ENCODE assay signal across 9 cellular contexts in genomic region chr20:56373942-56374341, GRCh38. TPM values are rescaled to one million over a fixed set of nuclear protein-coding genes. Genes with fewer than 3 reads are reported as not detected.
DNase-seq lines count a peak whose midpoint lies in the region; ATAC-seq, FAIRE-seq and TF ChIP-seq lines count a peak whose summit lies in the region.
"Had no signal": no experiment of that assay in that cellular context is flagged by ENCODE, and none has a peak within 500 bp of the region (broad histone marks: within the 10 kb centered on the region; RNA-seq: fewer than 3 reads in every experiment).

No MANE protein-coding gene starts in this region.

- no TSS peak for BruUV-seq in K562 (replicated peaks; lab: Mats Ljungman, UMichigan)

- peak overlapping the region; percentile 61 for H3K27ac ChIP-seq in HL-60 (replicated peaks)
- no peak overlapping the region; the same call in 2 of the 3 replicates for H3K27ac ChIP-seq in K562 (ENCODE audit: extremely low read depth, low read depth, low read length)
- H3K27ac ChIP-seq: 22Rv1 had no signal

- no peaks in the 10 kb centered on the region for H3K9me1 ChIP-seq in K562 (ENCODE audit: control insufficient read depth, insufficient read depth, low read length)

- in situ Hi-C loops in K562 (cut with MboI) (loop anchor here (25.0 kb wide), 1 partner anchor 1287 kb away; no protein-coding TSS in a partner anchor), G401 (cut with HindIII; ENCODE audit: low sequenced_read_pairs) (no loop called here)

- no peak overlapping the region for H2AFZ ChIP-seq in K562 (ENCODE audit: low read depth, low read length)

- TF ChIP-seq CTCF in HL-60 (IDR thresholded peaks at IDR 0.05; ENCODE audit: insufficient read depth, low read length) (no peak), K562 (IDR thresholded peaks at IDR 0.05 in 2 of 3, conservative IDR thresholded peaks at IDR 0.05 in 1 of 3; ENCODE audit: insufficient read depth in 2 of 3, low read depth in 1 of 3, low read length in 3 of 3) (no peak)

- ATAC-seq in K562 (peak; percentile 19; the same call in 1 of the 3 replicates), HG03521 (IDR thresholded peaks at IDR 0.05; ENCODE audit: unreplicated experiment) (no peak)

- TF ChIP-seq RAD21 in K562 (CRISPR knock-in tag; conservative IDR thresholded peaks at IDR 0.05 in 1 of 2, IDR thresholded peaks at IDR 0.05 in 1 of 2) = no peak

- peaks cover 96% of the 10 kb centered on the region for H3K36me3 ChIP-seq in K562 (ENCODE audit: control insufficient read depth, insufficient read depth, low read length)

- H4K20me1 ChIP-seq in K562 (replicated peaks; ENCODE audit: control insufficient read depth, insufficient read depth, low read length) = no peaks in the 10 kb centered on the region; the same call in 1 of the 2 replicates

- POLR2A ChIA-PET in K562 (lab: Yijun Ruan, JAX) = interaction anchor here (1.2 to 1.8 kb wide), 4 partner anchors 9 to 96 kb away, joined by 3 to 4 read pairs (median 4); no protein-coding TSS in a partner anchor

- intact Hi-C loops in K562 (cut with micrococcal nuclease) = no loop called here

- 73% methylated on average over 1 of the region's 1 CpG for WGBS in K562 (ENCODE audit: insufficient coverage, low coverage, missing lambda C conversion rate)

- FAIRE-seq in K562 (lab: Jason Lieb, UNC) = peak; percentile 56

- H3K9ac ChIP-seq in K562 (ENCODE audit: insufficient read depth in 1 of 2, low read depth in 2 of 2, low read length in 2 of 2) = no peak overlapping the region

- peaks cover 0 to 3% of the 10 kb centered on the region in 2 experiments; a peak in 1 of 5 replicates for H3K4me1 ChIP-seq in K562 (replicated peaks in 1 of 2; ENCODE audit: control insufficient read depth in 2 of 2, insufficient read depth in 2 of 2, low read length in 2 of 2)

- H3K4me3 ChIP-seq in HL-60 (replicated peaks; ENCODE audit: insufficient read depth, low read length) (no peak overlapping the region), K562 (no peak overlapping the region)

- H3K27me3 ChIP-seq in HL-60 (ENCODE audit: insufficient read depth, poor library complexity, severe bottlenecking) (no peaks in the 10 kb centered on the region), K562 (ENCODE audit: control insufficient read depth in 2 of 2, insufficient read depth in 2 of 2, low read length in 2 of 2) (no peaks in the 10 kb centered on the region)

- peaks cover 66% of the 10 kb centered on the region for H3K79me2 ChIP-seq in K562 (ENCODE audit: control insufficient read depth, insufficient read depth, low read length)

- no peak for TF ChIP-seq EP300 in K562 (IDR thresholded peaks at IDR 0.05; ENCODE audit: low read length)

- CTCF ChIA-PET in K562 (lab: Yijun Ruan, JAX; ENCODE audit: low intra/inter-chr PET ratio) = no interaction called here

- DNase-seq in DMS53 (lab: John Stamatoyannopoulos, UW) (peak; percentile 58), DMS53 treated with DMSO at 0.1 percent for 48 hours (lab: John Stamatoyannopoulos, UW; ENCODE audit: unreplicated experiment) (no peak), HL-60 (ENCODE audit: low read depth in 1 of 2, low spot score in 1 of 2) (peak; percentile 93 to 100), K562 (ENCODE audit: extremely low read depth in 1 of 4, low spot score in 3 of 4) (peak in 1 of 4 experiments; percentile 18), non-pigmented ciliary epithelial cell (ENCODE audit: low read depth) (peak; percentile 89), G401 (ENCODE audit: low spot score) (no peak), anterior cingulate cortex (lab: John Stamatoyannopoulos, UW) (no peak)

- no peak overlapping the region for H3K4me2 ChIP-seq in K562 (ENCODE audit: insufficient read depth, low read length)

- no peak for TF ChIP-seq POLR2A in K562 (conservative IDR thresholded peaks at IDR 0.05)

- H3K9me3 ChIP-seq in K562 (replicated peaks; ENCODE audit: control insufficient read depth, insufficient read depth, low read depth, low read length) = no peaks in the 10 kb centered on the region

RNA-seq across cellular contexts. Expression of gene FAM210B, which starts 15.2 kb away (rescaled TPM):
- 34.2 and 45.4 TPM in 2 replicates for total RNA-seq in K562 (2011; cell fraction: chromatin; rRNA removed; ENCODE audit: low replicate concordance)
- total RNA-seq in K562 (2011; cell fraction: nucleolus; rRNA removed) = 42.5 and 44.3 TPM in 2 replicates
- total RNA-seq in K562 (2011; cell fraction: nucleoplasm; rRNA removed) = 54.1 and 75.7 TPM in 2 replicates
- total RNA-seq in K562 (2014; rRNA removed) (42.1 and 45.8 TPM in 2 replicates), K562 (2014; rRNA removed; fragmentation: Illumina TruSeq; extraction: Trizol) (58.1 and 61.2 TPM in 2 replicates), K562 (2015; rRNA removed; fragmentation: Illumina TruSeq; extraction: Trizol) (37.5 and 39.0 TPM in 2 replicates), K562 (2021) (47.6 and 53.9 TPM in 2 replicates)
- polyA plus RNA-seq in K562 (2011; rRNA removed) (69.9 and 87.3 TPM in 2 replicates), K562 (2014; fragmentation: Illumina TruSeq; extraction: Trizol) (69.3 and 83.3 TPM in 2 replicates), K562 (2014; fragmentation: Nextera tagmentation; extraction: Ambion mirVana) (10 to 100 TPM; 12.1 to 21.4 TPM), K562 (2014; rRNA removed) (56.0 and 60.7 TPM in 2 replicates)
- 37.8 and 50.3 TPM in 2 replicates for polyA plus RNA-seq in K562 (2011; cell fraction: cytosol; rRNA removed)
- 22.8 and 26.7 TPM in 2 replicates for polyA plus RNA-seq in K562 (2011; cell fraction: nucleus; rRNA removed)
- polyA plus RNA-seq in K562 (2012) = 44.3 and 72.0 TPM in 2 replicates
- 46.0 and 53.8 TPM in 2 replicates for polyA minus RNA-seq in K562 (2011; rRNA and poly(A)+ RNA removed)
- polyA minus RNA-seq in K562 (2011; cell fraction: cytosol; rRNA and poly(A)+ RNA removed) = 20.9 and 25.4 TPM in 2 replicates
- 19.5 and 23.7 TPM in 2 replicates for polyA minus RNA-seq in K562 (2011; cell fraction: nucleus; rRNA and poly(A)+ RNA removed)
- total RNA-seq in G401 (2014; rRNA removed; shearing (Covaris generic)) = 18.3 and 20.4 TPM in 2 replicates

RNA-seq across cellular contexts. Expression of gene AURKA, which starts 18.1 kb away (rescaled TPM):
- 35.2 and 46.4 TPM in 2 replicates for total RNA-seq in K562 (2011; cell fraction: chromatin; rRNA removed; ENCODE audit: low replicate concordance)
- 29.4 and 33.6 TPM in 2 replicates for total RNA-seq in K562 (2011; cell fraction: nucleolus; rRNA removed)
- 34.9 and 36.8 TPM in 2 replicates for total RNA-seq in K562 (2011; cell fraction: nucleoplasm; rRNA removed)
- total RNA-seq in K562 (2014; rRNA removed) = 72.7 and 78.4 TPM in 2 replicates
- total RNA-seq in K562 (2014; rRNA removed; fragmentation: Illumina TruSeq; extraction: Trizol) = 113 and 126 TPM in 2 replicates
- total RNA-seq in K562 (2015; rRNA removed; fragmentation: Illumina TruSeq; extraction: Trizol) = 102 and 105 TPM in 2 replicates
- total RNA-seq in K562 (2021) = 97.4 and 101 TPM in 2 replicates
- 112 and 148 TPM in 2 replicates for polyA plus RNA-seq in K562 (2011; rRNA removed)
- 82.8 and 98.1 TPM in 2 replicates for polyA plus RNA-seq in K562 (2011; cell fraction: cytosol; rRNA removed)
- 52.9 and 65.0 TPM in 2 replicates for polyA plus RNA-seq in K562 (2011; cell fraction: nucleus; rRNA removed)
- polyA plus RNA-seq in K562 (2012) = 70.5 and 75.3 TPM in 2 replicates
- 128 and 162 TPM in 2 replicates for polyA plus RNA-seq in K562 (2014; fragmentation: Illumina TruSeq; extraction: Trizol)
- polyA plus RNA-seq in K562 (2014; fragmentation: Nextera tagmentation; extraction: Ambion mirVana) = 100 to 1,000 TPM; 130 to 153 TPM
- 105 and 106 TPM in 2 replicates for polyA plus RNA-seq in K562 (2014; rRNA removed)
- polyA minus RNA-seq in K562 (2011; rRNA and poly(A)+ RNA removed) = 99.4 and 104 TPM in 2 replicates
- 43.0 and 57.1 TPM in 2 replicates for polyA minus RNA-seq in K562 (2011; cell fraction: cytosol; rRNA and poly(A)+ RNA removed)
- polyA minus RNA-seq in K562 (2011; cell fraction: nucleus; rRNA and poly(A)+ RNA removed) = 16.3 and 31.1 TPM in 2 replicates
- 65.2 and 100 TPM in 2 replicates for total RNA-seq in G401 (2014; rRNA removed; shearing (Covaris generic))

RNA-seq across cellular contexts. Expression of gene CSTF1, which starts 18.5 kb away (rescaled TPM):
- 81.3 and 104 TPM in 2 replicates for total RNA-seq in K562 (2011; cell fraction: chromatin; rRNA removed; ENCODE audit: low replicate concordance)
- 51.9 and 54.7 TPM in 2 replicates for total RNA-seq in K562 (2011; cell fraction: nucleolus; rRNA removed)
- 67.5 and 68.8 TPM in 2 replicates for total RNA-seq in K562 (2011; cell fraction: nucleoplasm; rRNA removed)
- total RNA-seq in K562 (2014; rRNA removed) (30.8 and 36.3 TPM in 2 replicates), K562 (2014; rRNA removed; fragmentation: Illumina TruSeq; extraction: Trizol) (53.4 and 55.2 TPM in 2 replicates), K562 (2015; rRNA removed; fragmentation: Illumina TruSeq; extraction: Trizol) (43.7 and 45.6 TPM in 2 replicates), K562 (2021) (44.4 and 48.9 TPM in 2 replicates)
- polyA plus RNA-seq in K562 (2011; rRNA removed) (76.6 and 92.5 TPM in 2 replicates), K562 (2014; fragmentation: Illumina TruSeq; extraction: Trizol) (48.1 and 56.6 TPM in 2 replicates), K562 (2014; fragmentation: Nextera tagmentation; extraction: Ambion mirVana) (100 to 1,000 TPM in 1 of 2 experiments, 10 to 100 TPM in 1; 74.1 to 110 TPM), K562 (2014; rRNA removed) (33.5 and 40.7 TPM in 2 replicates)
- 77.7 and 92.2 TPM in 2 replicates for polyA plus RNA-seq in K562 (2011; cell fraction: cytosol; rRNA removed)
- polyA plus RNA-seq in K562 (2011; cell fraction: nucleus; rRNA removed) = 81.7 and 87.2 TPM in 2 replicates
- 31.3 and 43.1 TPM in 2 replicates for polyA plus RNA-seq in K562 (2012)
- 157 and 159 TPM in 2 replicates for polyA minus RNA-seq in K562 (2011; rRNA and poly(A)+ RNA removed)
- 48.8 and 68.1 TPM in 2 replicates for polyA minus RNA-seq in K562 (2011; cell fraction: cytosol; rRNA and poly(A)+ RNA removed)
- 30.7 and 57.5 TPM in 2 replicates for polyA minus RNA-seq in K562 (2011; cell fraction: nucleus; rRNA and poly(A)+ RNA removed)
- total RNA-seq in G401 (2014; rRNA removed; shearing (Covaris generic)) = 54.6 and 76.4 TPM in 2 replicates

RNA-seq across cellular contexts. Expression of gene CASS4, which starts 38.1 kb away (rescaled TPM):
- 63.3 and 67.4 TPM in 2 replicates for total RNA-seq in K562 (2011; cell fraction: chromatin; rRNA removed; ENCODE audit: low replicate concordance)
- total RNA-seq in K562 (2011; cell fraction: nucleolus; rRNA removed) = 45.1 and 50.9 TPM in 2 replicates
- 43.0 and 48.2 TPM in 2 replicates for total RNA-seq in K562 (2011; cell fraction: nucleoplasm; rRNA removed)
- total RNA-seq in K562 (2014; rRNA removed) (26.7 and 27.1 TPM in 2 replicates), K562 (2014; rRNA removed; fragmentation: Illumina TruSeq; extraction: Trizol) (23.4 and 29.3 TPM in 2 replicates), K562 (2015; rRNA removed; fragmentation: Illumina TruSeq; extraction: Trizol) (25.3 and 25.6 TPM in 2 replicates), K562 (2021) (27.8 and 36.8 TPM in 2 replicates)
- polyA plus RNA-seq in K562 (2011; rRNA removed) (53.2 and 53.8 TPM in 2 replicates), K562 (2014; fragmentation: Illumina TruSeq; extraction: Trizol) (35.3 and 41.6 TPM in 2 replicates), K562 (2014; fragmentation: Nextera tagmentation; extraction: Ambion mirVana) (1 to 10 TPM; 8.1 to 8.8 TPM), K562 (2014; rRNA removed) (21.7 and 30.0 TPM in 2 replicates)
- 52.4 and 52.9 TPM in 2 replicates for polyA plus RNA-seq in K562 (2011; cell fraction: cytosol; rRNA removed)
- polyA plus RNA-seq in K562 (2011; cell fraction: nucleus; rRNA removed) = 28.9 and 33.6 TPM in 2 replicates
- 18.6 and 19.4 TPM in 2 replicates for polyA plus RNA-seq in K562 (2012)
- polyA minus RNA-seq in K562 (2011; rRNA and poly(A)+ RNA removed) = 56.7 and 57.5 TPM in 2 replicates
- polyA minus RNA-seq in K562 (2011; cell fraction: cytosol; rRNA and poly(A)+ RNA removed) = 39.3 and 40.1 TPM in 2 replicates
- 26.0 and 37.0 TPM in 2 replicates for polyA minus RNA-seq in K562 (2011; cell fraction: nucleus; rRNA and poly(A)+ RNA removed)
- 0.51 TPM in 1 of 2 replicates, not detected in the other for total RNA-seq in G401 (2014; rRNA removed; shearing (Covaris generic))

Comparison
In these comparisons a context has a peak if more than half of its experiments do, and no peak if none do; other contexts are left out.
1. DNase-seq: peak in DMS53 (single experiment), HL-60 (2 of 2) and non-pigmented ciliary epithelial cell (single experiment); none in DMS53 treated with DMSO at 0.1 percent for 48 hours (single experiment), G401 (single experiment) and anterior cingulate cortex (0 of 58).